1 cellular context compared by ENCODE assay signal in the genomic region with DNA sequence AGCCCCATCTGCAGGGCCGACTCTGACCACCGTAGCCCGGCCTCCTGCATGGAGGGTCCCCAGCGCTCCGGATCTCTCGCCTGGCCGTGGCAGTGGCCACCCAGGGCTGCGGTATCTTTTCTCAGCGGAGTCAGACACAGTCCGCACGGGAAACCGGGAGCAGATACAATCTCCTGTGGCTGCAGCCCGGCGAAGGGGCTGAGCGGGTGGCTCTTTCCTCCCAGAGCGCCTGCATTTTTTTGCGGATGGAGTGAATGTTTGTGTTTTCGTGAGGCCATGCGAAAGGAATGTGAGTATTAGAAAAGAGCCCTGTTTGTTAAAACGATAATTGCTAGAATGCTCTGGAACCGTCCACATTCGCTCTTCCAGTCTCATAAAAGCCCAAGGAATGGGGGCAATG.
TF ChIP-seq lines count a peak whose summit lies in the region.

No MANE protein-coding gene starts in this region.

TF ChIP-seq in IMR-90, 13 proteins besides CTCF, POLR2A, EP300 and RAD21:
- TF ChIP-seq FOS (IDR thresholded peaks at IDR 0.05; ENCODE audit: low read depth, low read length), result no peak
- TF ChIP-seq MAFK (IDR thresholded peaks at IDR 0.05; ENCODE audit: low read depth, low read length), result no peak
- no peak for TF ChIP-seq CEBPB (IDR thresholded peaks at IDR 0.05; ENCODE audit: low read depth, low read length)
- TF ChIP-seq SMC3 (IDR thresholded peaks at IDR 0.05; ENCODE audit: low read depth, low read length), result no peak
- TF ChIP-seq RFX5 (IDR thresholded peaks at IDR 0.05; ENCODE audit: low read depth, low read length), result no peak
- TF ChIP-seq CHD1 (IDR thresholded peaks at IDR 0.05; ENCODE audit: low read depth, low read length), result no peak
- no peak for TF ChIP-seq RCOR1 (IDR thresholded peaks at IDR 0.05; ENCODE audit: insufficient replicate concordance, low read length)
- TF ChIP-seq MXI1 (IDR thresholded peaks at IDR 0.05; ENCODE audit: borderline replicate concordance, low read depth, low read length), result no peak
- no peak for TF ChIP-seq NFE2L2 (IDR thresholded peaks at IDR 0.05; ENCODE audit: low read depth, low read length)
- TF ChIP-seq ELK1 (IDR thresholded peaks at IDR 0.05; ENCODE audit: borderline replicate concordance, low read depth, low read length), result no peak
